11 cellular contexts compared by ENCODE assay signal in genomic region chr2:37588316-37588777, GRCh38.
DNase-seq lines count a peak whose midpoint lies in the region; ATAC-seq, FAIRE-seq and TF ChIP-seq lines count a peak whose summit lies in the region.
"Had no signal": no experiment of that assay in that cellular context is flagged by ENCODE, and none has a peak within 500 bp of the region (broad histone marks: within the 10 kb centered on the region; RNA-seq: fewer than 3 reads in every experiment).

No MANE protein-coding gene starts in this region.

- no peaks in the 10 kb centered on the region for H3K27me3 ChIP-seq in H1 (replicated peaks in 1 of 4; ENCODE audit: control insufficient read depth in 3 of 4, extremely low read depth in 1 of 4, insufficient read depth in 3 of 4, low read length in 3 of 4)
- H3K27me3 ChIP-seq in smooth muscle cell (ENCODE audit: low read depth), result no peaks in the 10 kb centered on the region
- H3K27me3 ChIP-seq: upper lobe of left lung had no signal

- H2AK5ac ChIP-seq in H1 (ENCODE audit: low read depth, low read length), result no peak overlapping the region

- H2BK5ac ChIP-seq in H1 (ENCODE audit: low read depth, low read length), result no peak overlapping the region

- TF ChIP-seq EP300 in H1 (IDR thresholded peaks at IDR 0.05; ENCODE audit: borderline replicate concordance in 1 of 2, low read depth in 2 of 2, low read length in 2 of 2), result no peak

- H3K27me3 Mint-ChIP-seq in activated CD4-positive, alpha-beta T cell treated with anti-CD3 and anti-CD28 coated beads for 36 hours, result no peaks in the 10 kb centered on the region

- H3K23ac ChIP-seq in H1 (ENCODE audit: insufficient read length), result no peak overlapping the region

- peak overlapping the region; percentile 62; the same call in 1 of the 2 replicates for H2BK20ac ChIP-seq in H1 (ENCODE audit: low read length)

- H3F3A ChIP-seq in smooth muscle cell (ENCODE audit: low read depth), result peaks cover 10% of the 10 kb centered on the region

- peak overlapping the region; percentile 24 for H3K27ac Mint-ChIP-seq in activated CD4-positive, alpha-beta T cell treated with anti-CD3 and anti-CD28 coated beads for 36 hours

- peaks cover 79% of the 10 kb centered on the region for H3K4me1 Mint-ChIP-seq in activated CD4-positive, alpha-beta T cell treated with anti-CD3 and anti-CD28 coated beads for 36 hours

- DNase-seq in activated CD4-positive, alpha-beta T cell treated with anti-CD3 and anti-CD28 coated beads for 36 hours, result no peak
- no peak for DNase-seq in activated CD4-positive, alpha-beta T cell treated with anti-CD3 and anti-CD28 coated beads, Interleukin-2, amount 50 U/mL, for 4 hours
- peak; percentile 83 to 96 for DNase-seq in NCI-H524 (lab: John Stamatoyannopoulos, UW)
- no peak for DNase-seq in H1 (ENCODE audit: low read depth in 1 of 2, low spot score in 2 of 2)
- no peak for DNase-seq in smooth muscle cell (lab: John Stamatoyannopoulos, UW; ENCODE audit: unreplicated experiment)
- no peak for DNase-seq in HuH-7 (ENCODE audit: low spot score)
- DNase-seq in substantia nigra (lab: John Stamatoyannopoulos, UW), result no peak
- DNase-seq in NOMO-1 treated with dmso at 0.1 percent for 144 hours (lab: John Stamatoyannopoulos, UW; ENCODE audit: unreplicated experiment), result no peak
- DNase-seq: upper lobe of left lung had no signal

- H3K36me3 ChIP-seq in H1 (ENCODE audit: control insufficient read depth in 2 of 4, insufficient read depth in 4 of 4, low read length in 3 of 4), result no peaks in the 10 kb centered on the region
- H3K36me3 ChIP-seq in smooth muscle cell (ENCODE audit: low read depth), result no peaks in the 10 kb centered on the region
- H3K36me3 ChIP-seq: upper lobe of left lung had no signal

- no peak overlapping the region for H2BK12ac ChIP-seq in H1 (ENCODE audit: low read depth, low read length)

- no peak overlapping the region for H2BK120ac ChIP-seq in H1 (replicated peaks; ENCODE audit: low read depth, low read length)

- no peaks in the 10 kb centered on the region for H3K79me1 ChIP-seq in H1 (ENCODE audit: low read depth, low read length)

- H3K9me3 Mint-ChIP-seq in activated CD4-positive, alpha-beta T cell treated with anti-CD3 and anti-CD28 coated beads for 36 hours (ENCODE audit: low read depth), result no peaks in the 10 kb centered on the region

- ATAC-seq in activated CD4-positive, alpha-beta T cell treated with anti-CD3 and anti-CD28 coated beads for 36 hours, result no peak

- no peak overlapping the region for H4K91ac ChIP-seq in H1 (replicated peaks; ENCODE audit: insufficient read length, low read length)

- H3K4me2 ChIP-seq in H1 (ENCODE audit: insufficient read depth in 1 of 2, low read depth in 2 of 2, low read length in 2 of 2), result peak overlapping the region in 1 of 2 experiments; percentile 39; a peak in 3 of 4 replicates
- peak overlapping the region; percentile 79 for H3K4me2 ChIP-seq in smooth muscle cell

- FAIRE-seq in H1 (lab: Jason Lieb, UNC), result no peak
- FAIRE-seq: endometrium, islet of Langerhans had no signal

- no peak overlapping the region for H3K18ac ChIP-seq in H1 (ENCODE audit: extremely low read depth, low read length)

- H4K8ac ChIP-seq in H1 (ENCODE audit: extremely low read depth, insufficient read depth, low read length), result no peak overlapping the region

- H3K9ac ChIP-seq in H1 (replicated peaks in 1 of 4; ENCODE audit: extremely low read depth in 1 of 4, low read depth in 3 of 4, low read length in 3 of 4) (no peak overlapping the region; a peak in 1 of 7 replicates), smooth muscle cell (ENCODE audit: low read depth) (no peak overlapping the region)

- H3K23me2 ChIP-seq in H1 (ENCODE audit: low read depth, low read length), result no peaks in the 10 kb centered on the region; the same call in 1 of the 2 replicates

- H3K4me1 ChIP-seq in H1 (replicated peaks in 1 of 4; ENCODE audit: control insufficient read depth in 3 of 4, insufficient read depth in 4 of 4, low read length in 3 of 4) (peaks cover 0 to 19% (median 5%) of the 10 kb centered on the region in 4 experiments; a peak in 6 of 7 replicates), smooth muscle cell (ENCODE audit: low read depth) (peaks cover 33% of the 10 kb centered on the region)

- no peak overlapping the region for H3K56ac ChIP-seq in H1 (replicated peaks; ENCODE audit: insufficient read length, low read depth, low read length)

- no peak overlapping the region for H2AFZ ChIP-seq in H1 (ENCODE audit: low read length)
- H2AFZ ChIP-seq in smooth muscle cell (ENCODE audit: low read depth), result no peak overlapping the region

- no peak overlapping the region for H3K4ac ChIP-seq in H1 (replicated peaks; ENCODE audit: insufficient read length, low read depth, low read length)

- CTCF ChIA-PET in activated CD4-positive, alpha-beta T cell treated with anti-CD3 and anti-CD28 coated beads for 36 hours (lab: Charles Lee), result interaction anchor here (0.6 to 1.2 kb wide), 4 partner anchors 33 to 174 kb away, joined by 3 to 7 read pairs (median 4); no protein-coding TSS in a partner anchor
- CTCF ChIA-PET in H1 (lab: Charles Lee; ENCODE audit: partially characterized antibody), result interaction anchor here (0.6 kb wide), 1 partner anchor 258 kb away, joined by 3 read pairs; no protein-coding TSS in a partner anchor

- TF ChIP-seq RAD21 in H1 (IDR thresholded peaks at IDR 0.05 in 1 of 2, conservative IDR thresholded peaks at IDR 0.05 in 1 of 2; ENCODE audit: low read depth in 2 of 2, low read length in 2 of 2), result no peak

- H3K4me3 Mint-ChIP-seq in activated CD4-positive, alpha-beta T cell treated with anti-CD3 and anti-CD28 coated beads for 36 hours, result no peak overlapping the region

- H3K27ac ChIP-seq in H1 (ENCODE audit: low read depth, low read length) (no peak overlapping the region), smooth muscle cell (ENCODE audit: low read depth) (peak overlapping the region; percentile 43), substantia nigra (ENCODE audit: low read depth, low read length, poor library complexity, severe bottlenecking) (no peak overlapping the region)

- H2BK15ac ChIP-seq in H1 (ENCODE audit: low read length), result no peak overlapping the region

- no peaks in the 10 kb centered on the region for H3K36me3 Mint-ChIP-seq in activated CD4-positive, alpha-beta T cell treated with anti-CD3 and anti-CD28 coated beads for 36 hours (ENCODE audit: low read depth)

- TF ChIP-seq CTCF in H1 (IDR thresholded peaks at IDR 0.05; ENCODE audit: control extremely low read depth in 1 of 3, insufficient read depth in 1 of 3, low read depth in 1 of 3, low read length in 3 of 3) (no peak), smooth muscle cell (IDR thresholded peaks at IDR 0.05; ENCODE audit: borderline replicate concordance, insufficient read depth, poor library complexity, severe bottlenecking) (no peak)

- no peak overlapping the region for H3K14ac ChIP-seq in H1 (ENCODE audit: insufficient read length)

- no peak overlapping the region for H4K5ac ChIP-seq in H1 (ENCODE audit: insufficient read length, low read depth, low read length)

- H3K4me3 ChIP-seq in H1 (ENCODE audit: extremely low read depth in 1 of 4, insufficient read depth in 2 of 4, low read depth in 3 of 4, low read length in 4 of 4) (no peak overlapping the region), smooth muscle cell (no peak overlapping the region)
- H3K4me3 ChIP-seq: upper lobe of left lung had no signal

- H4K20me1 ChIP-seq in H1 (replicated peaks in 1 of 2; ENCODE audit: control insufficient read depth in 1 of 2, insufficient read depth in 2 of 2, low read length in 2 of 2) (no peaks in the 10 kb centered on the region), smooth muscle cell (ENCODE audit: low read depth) (no peaks in the 10 kb centered on the region)

- intact Hi-C loops in activated CD4-positive, alpha-beta T cell treated with anti-CD3 and anti-CD28 coated beads for 36 hours (cut with DNase I, micrococcal nuclease), result loop anchor here (2.0 to 5.0 kb wide), 2 partner anchors 88 to 266 kb away; partner anchors contain the start of gene PRKD3 (in 1 of the 2)

- no peak for TF ChIP-seq POLR2A in H1 (IDR thresholded peaks at IDR 0.05; ENCODE audit: control extremely low read depth in 1 of 2, low read depth in 2 of 2, low read length in 2 of 2)

- H3K9me3 ChIP-seq in H1 (ENCODE audit: insufficient read depth in 2 of 2, low read depth in 1 of 2, low read length in 1 of 2) (no peaks in the 10 kb centered on the region), smooth muscle cell (replicated peaks; ENCODE audit: low read depth) (no peaks in the 10 kb centered on the region)
- H3K9me3 ChIP-seq: upper lobe of left lung had no signal

- POLR2A ChIA-PET in activated CD4-positive, alpha-beta T cell treated with anti-CD3 and anti-CD28 coated beads for 36 hours (lab: Charles Lee), result no interaction called here
- POLR2A ChIA-PET in H1 (lab: Charles Lee; ENCODE audit: partially characterized antibody), result no interaction called here

- 52% methylated on average over 6 of the region's 6 CpGs; no CpG with 5 or more reads in 1 of the 2 experiments for WGBS in H1 (ENCODE audit: extremely low coverage in 1 of 2, insufficient coverage in 1 of 2, insufficient read length in 1 of 2, insufficient replicate concordance in 2 of 2, low coverage in 1 of 2, low lambda C conversion rate in 2 of 2, missing lambda C conversion rate in 1 of 2), 2 experiments
- WGBS in smooth muscle cell (ENCODE audit: low lambda C conversion rate), result 66% methylated on average over 6 of the region's 6 CpGs

- H3K79me2 ChIP-seq in H1 (ENCODE audit: control insufficient read depth in 1 of 2, insufficient read depth in 2 of 2, low read length in 2 of 2) (no peaks in the 10 kb centered on the region), smooth muscle cell (ENCODE audit: low read depth) (no peaks in the 10 kb centered on the region)

TF ChIP-seq in H1, 55 proteins besides CTCF, POLR2A, EP300 and RAD21 (continues in another document):
- no peak for TF ChIP-seq SIX5 (IDR thresholded peaks at IDR 0.05; ENCODE audit: low read depth, low read length)
- TF ChIP-seq EGR1 (IDR thresholded peaks at IDR 0.05; ENCODE audit: borderline replicate concordance, low read depth, low read length), result no peak
- no peak for TF ChIP-seq USF2 (IDR thresholded peaks at IDR 0.05; ENCODE audit: low read length)
- TF ChIP-seq RXRA (IDR thresholded peaks at IDR 0.05; ENCODE audit: insufficient read depth, low read depth, low read length), result no peak
- no peak for TF ChIP-seq GTF2F1 (IDR thresholded peaks at IDR 0.05; ENCODE audit: borderline replicate concordance, low read depth, low read length)
- no peak for TF ChIP-seq SP2 (IDR thresholded peaks at IDR 0.05; ENCODE audit: low read length)

Comparison
In these comparisons a context has a peak if more than half of its experiments do, and no peak if none do; other contexts are left out.
1. DNase-seq: peak in NCI-H524 (2 of 2); none in activated CD4-positive, alpha-beta T cell treated with anti-CD3 and anti-CD28 coated beads for 36 hours (single experiment), activated CD4-positive, alpha-beta T cell treated with anti-CD3 and anti-CD28 coated beads, Interleukin-2, amount 50 U/mL, for 4 hours (0 of 2), H1 (0 of 2), smooth muscle cell (single experiment), HuH-7 (single experiment), substantia nigra (0 of 49) and NOMO-1 treated with dmso at 0.1 percent for 144 hours (single experiment).